3 cellular contexts compared by ENCODE assay signal in the genomic region with DNA sequence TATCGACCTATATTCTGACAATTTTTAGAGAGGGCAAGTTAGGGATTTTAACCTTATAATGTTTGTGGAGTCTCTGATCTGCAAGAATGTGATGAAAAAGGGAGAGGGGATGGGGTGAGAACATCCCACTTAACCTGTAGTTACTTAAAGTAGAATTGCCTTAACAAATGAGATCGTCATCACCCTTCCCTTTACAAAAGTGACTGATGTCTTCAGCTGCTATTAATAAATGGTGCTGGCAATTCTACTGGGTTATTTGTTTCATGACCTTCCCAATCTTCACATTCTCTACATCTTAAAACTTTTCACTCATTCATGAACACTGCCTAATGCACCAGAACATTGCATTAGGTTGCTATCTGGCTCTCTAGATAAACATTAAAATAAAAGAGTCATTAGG.
"Had no signal": no experiment of that assay in that cellular context is flagged by ENCODE, and none has a peak within 500 bp of the region (broad histone marks: within the 10 kb centered on the region; RNA-seq: fewer than 3 reads in every experiment).

No MANE protein-coding gene starts in this region.

- H3K4me3 ChIP-seq: GM12878 had no signal

- ATAC-seq: GM12878 had no signal

- DNase-seq: GDM1, GF-D8 had no signal
